Comparison of ENCODE assay signal across 24 cellular contexts in the genomic region with DNA sequence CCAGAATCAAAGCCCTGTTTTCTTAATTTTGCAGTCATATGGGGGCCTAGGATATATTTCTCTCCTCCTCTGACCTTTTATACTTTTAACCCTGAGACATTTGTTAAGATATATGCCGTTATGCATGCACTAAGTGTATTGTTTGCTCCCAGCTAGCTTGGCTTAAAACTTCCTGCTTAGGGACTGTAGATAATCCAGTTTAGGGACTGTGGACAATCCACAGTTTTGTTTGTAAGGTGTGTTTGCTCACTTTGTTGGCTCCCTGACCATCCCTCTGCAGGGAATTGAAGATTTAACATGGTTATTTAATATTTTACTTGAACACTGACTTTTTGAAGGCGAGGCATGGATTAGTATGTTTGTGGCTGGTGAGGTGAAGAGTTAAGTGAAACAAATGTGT.
"Had no signal": no experiment of that assay in that cellular context is flagged by ENCODE, and none has a peak within 500 bp of the region (broad histone marks: within the 10 kb centered on the region; RNA-seq: fewer than 3 reads in every experiment).

No MANE protein-coding gene starts in this region.

- H3K4me1 ChIP-seq: gastrocnemius medialis, left lung, psoas muscle, sigmoid colon, tibial nerve, upper lobe of left lung had no signal

- H3K9me3 Mint-ChIP-seq: effector memory CD8-positive, alpha-beta T cell; mesothelial cell of epicardium; natural killer cell treated with Interleukin-12 subunit alpha and Interleukin-12 subunit beta and Interleukin-15 and Interleukin-18, amount 100 ng/mL, for 72 hours; stimulated activated effector memory CD8-positive, alpha-beta T cell treated with anti-CD3 and anti-CD28 coated beads, Interleukin-12 subunit alpha, Interleukin-12 subunit beta, amount 100 ng/mL, for 72 hours had no signal

- H3K27ac ChIP-seq: coronary artery, gastrocnemius medialis, left lung, psoas muscle, sigmoid colon, thoracic aorta, tibial nerve, upper lobe of left lung had no signal

- H3K27me3 ChIP-seq: gastrocnemius medialis, sigmoid colon, tibial nerve, upper lobe of left lung had no signal

- H3K36me3 Mint-ChIP-seq: mesothelial cell of epicardium; naive B cell; natural killer cell treated with Interleukin-12 subunit alpha and Interleukin-12 subunit beta and Interleukin-15 and Interleukin-18, amount 100 ng/mL, for 72 hours; stimulated activated effector memory CD8-positive, alpha-beta T cell treated with anti-CD3 and anti-CD28 coated beads, Interleukin-12 subunit alpha, Interleukin-12 subunit beta, amount 100 ng/mL, for 72 hours had no signal

- DNase-seq: effector memory CD8-positive, alpha-beta T cell; foreskin fibroblast; gastrocnemius medialis; head of caudate nucleus; left lung; mesenchymal stem cell; mucosa of descending colon; naive B cell; nucleus accumbens; posterior cingulate gyrus; psoas muscle; right cardiac atrium; sigmoid colon; stimulated activated CD4-positive, alpha-beta T cell treated with anti-CD3 and anti-CD28 coated beads, Interleukin-2, amount 100 ng/mL, for 24 hours; stimulated activated CD4-positive, alpha-beta T cell treated with anti-CD3 and anti-CD28 coated beads, Interleukin-4, amount 100 ng/mL, for 24 hours; stimulated activated naive CD8-positive, alpha-beta T cell treated with anti-CD3 and anti-CD28 coated beads, Interleukin-15, Interleukin-2, amounts not matched to agents 100 U/mL and 50 U/mL, for 24 hours; substantia nigra; upper lobe of left lung had no signal

- H3K9me3 ChIP-seq: gastrocnemius medialis, left lung, mucosa of descending colon, psoas muscle, sigmoid colon, thoracic aorta, tibial nerve, upper lobe of left lung had no signal

- H3K4me3 Mint-ChIP-seq: effector memory CD8-positive, alpha-beta T cell; mesothelial cell of epicardium; naive B cell; natural killer cell treated with Interleukin-12 subunit alpha and Interleukin-12 subunit beta and Interleukin-15 and Interleukin-18, amount 100 ng/mL, for 72 hours; stimulated activated effector memory CD8-positive, alpha-beta T cell treated with anti-CD3 and anti-CD28 coated beads, Interleukin-12 subunit alpha, Interleukin-12 subunit beta, amount 100 ng/mL, for 72 hours had no signal

- H3K36me3 ChIP-seq: gastrocnemius medialis, left lung, sigmoid colon, thoracic aorta, tibial nerve, upper lobe of left lung had no signal

- H3K27ac Mint-ChIP-seq: effector memory CD8-positive, alpha-beta T cell; mesothelial cell of epicardium; naive B cell; natural killer cell treated with Interleukin-12 subunit alpha and Interleukin-12 subunit beta and Interleukin-15 and Interleukin-18, amount 100 ng/mL, for 72 hours; stimulated activated effector memory CD8-positive, alpha-beta T cell treated with anti-CD3 and anti-CD28 coated beads, Interleukin-12 subunit alpha, Interleukin-12 subunit beta, amount 100 ng/mL, for 72 hours had no signal

- H3K4me1 Mint-ChIP-seq: naive B cell; stimulated activated effector memory CD8-positive, alpha-beta T cell treated with anti-CD3 and anti-CD28 coated beads, Interleukin-12 subunit alpha, Interleukin-12 subunit beta, amount 100 ng/mL, for 72 hours had no signal

- H3K4me3 ChIP-seq: coronary artery, gastrocnemius medialis, left lung, mucosa of descending colon, psoas muscle, sigmoid colon, thoracic aorta, tibial nerve, upper lobe of left lung had no signal

- ATAC-seq: effector memory CD8-positive, alpha-beta T cell; gastrocnemius medialis; left lung; mucosa of descending colon; natural killer cell treated with Interleukin-12 subunit alpha and Interleukin-12 subunit beta and Interleukin-15 and Interleukin-18, amount 100 ng/mL, for 72 hours; psoas muscle; right cardiac atrium; stimulated activated effector memory CD8-positive, alpha-beta T cell treated with anti-CD3 and anti-CD28 coated beads, Interleukin-12 subunit alpha, Interleukin-12 subunit beta, amount 100 ng/mL, for 72 hours; stimulated activated naive CD8-positive, alpha-beta T cell treated with anti-CD3 and anti-CD28 coated beads, Interleukin-15, Interleukin-2, amounts not matched to agents 100 U/mL and 50 U/mL, for 24 hours had no signal
